14 cellular contexts compared by ENCODE assay signal in the genomic region with DNA sequence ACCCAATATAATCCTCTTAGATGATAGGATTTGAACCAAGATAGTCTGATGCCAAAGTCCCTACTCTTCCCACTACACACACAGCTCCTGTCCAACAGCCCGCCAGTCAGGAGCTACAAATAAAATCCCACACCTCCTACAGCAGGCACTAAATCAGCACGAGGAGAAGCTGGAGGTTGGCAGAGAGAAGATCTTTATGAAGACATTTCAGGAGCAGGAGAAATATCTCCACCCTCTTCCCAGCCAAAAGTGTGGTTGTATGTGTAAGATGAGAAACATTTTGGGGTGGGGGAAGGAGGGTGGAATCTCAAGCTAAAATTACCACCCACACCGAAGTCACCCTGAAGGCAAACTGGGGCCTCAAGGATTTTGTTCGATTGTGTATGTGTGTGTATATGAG.
"Had no signal": no experiment of that assay in that cellular context is flagged by ENCODE, and none has a peak within 500 bp of the region (broad histone marks: within the 10 kb centered on the region; RNA-seq: fewer than 3 reads in every experiment).

No MANE protein-coding gene starts in this region.

- DNase-seq: activated CD4-positive, alpha-beta T cell treated with anti-CD3 and anti-CD28 coated beads for 1 hour; activated CD8-positive, alpha-beta memory T cell treated with anti-CD3 and anti-CD28 coated beads, Interleukin-2, amount 50 U/mL, for 4 hours; activated gamma-delta T cell treated with Interleukin-2 at 50 U/mL for 16 hours; activated naive CD8-positive, alpha-beta T cell treated with anti-CD3 and anti-CD28 coated beads, Interleukin-2, amount 10 ng/mL, durations not matched to agents 7 days and 5 days; colonic mucosa; effector CD4-positive, alpha-beta T cell; left lung; pancreas; stimulated activated CD4-positive, alpha-beta T cell treated with anti-CD3 and anti-CD28 coated beads, Interleukin-15, amount 100 ng/mL, for 24 hours; stimulated activated CD4-positive, alpha-beta T cell treated with anti-CD3 and anti-CD28 coated beads, Interleukin-4, amount 100 ng/mL, for 24 hours; stomach had no signal

- H3K36me3 Mint-ChIP-seq: activated naive CD8-positive, alpha-beta T cell treated with anti-CD3 and anti-CD28 coated beads, Interleukin-2, amount 10 ng/mL, durations not matched to agents 7 days and 5 days had no signal

- H3K9me3 ChIP-seq: colonic mucosa, left lung, pancreas, stomach had no signal

- H3K9me3 Mint-ChIP-seq: activated CD4-positive, alpha-beta memory T cell treated with anti-CD3 and anti-CD28 coated beads, Interleukin-2, amount 10 ng/mL, durations not matched to agents 7 days and 5 days; activated naive CD8-positive, alpha-beta T cell treated with anti-CD3 and anti-CD28 coated beads, Interleukin-2, amount 10 ng/mL, durations not matched to agents 7 days and 5 days; activated T-cell treated with anti-CD3 and anti-CD28 coated beads, Interleukin-2, amount 50 U/mL, for 72 hours had no signal

- H3K27ac ChIP-seq: colonic mucosa, foreskin keratinocyte, left lung, pancreas, stomach had no signal

- H3K4me3 Mint-ChIP-seq: activated CD4-positive, alpha-beta memory T cell treated with anti-CD3 and anti-CD28 coated beads, Interleukin-2, amount 10 ng/mL, durations not matched to agents 7 days and 5 days; activated naive CD8-positive, alpha-beta T cell treated with anti-CD3 and anti-CD28 coated beads, Interleukin-2, amount 10 ng/mL, durations not matched to agents 7 days and 5 days; activated T-cell treated with anti-CD3 and anti-CD28 coated beads, Interleukin-2, amount 50 U/mL, for 72 hours had no signal

- H3K27me3 ChIP-seq: colonic mucosa, foreskin keratinocyte, left lung, pancreas, stomach had no signal

- H3K36me3 ChIP-seq: colonic mucosa, left lung had no signal

- ATAC-seq: foreskin keratinocyte, left lung, pancreas had no signal

- H3K4me3 ChIP-seq: colonic mucosa, left lung, pancreas, stomach had no signal

- H3K27ac Mint-ChIP-seq: activated CD4-positive, alpha-beta memory T cell treated with anti-CD3 and anti-CD28 coated beads, Interleukin-2, amount 10 ng/mL, durations not matched to agents 7 days and 5 days; activated naive CD8-positive, alpha-beta T cell treated with anti-CD3 and anti-CD28 coated beads, Interleukin-2, amount 10 ng/mL, durations not matched to agents 7 days and 5 days; activated T-cell treated with anti-CD3 and anti-CD28 coated beads, Interleukin-2, amount 50 U/mL, for 72 hours had no signal
